Comparison of ENCODE assay signal across 12 cellular contexts in the genomic region with DNA sequence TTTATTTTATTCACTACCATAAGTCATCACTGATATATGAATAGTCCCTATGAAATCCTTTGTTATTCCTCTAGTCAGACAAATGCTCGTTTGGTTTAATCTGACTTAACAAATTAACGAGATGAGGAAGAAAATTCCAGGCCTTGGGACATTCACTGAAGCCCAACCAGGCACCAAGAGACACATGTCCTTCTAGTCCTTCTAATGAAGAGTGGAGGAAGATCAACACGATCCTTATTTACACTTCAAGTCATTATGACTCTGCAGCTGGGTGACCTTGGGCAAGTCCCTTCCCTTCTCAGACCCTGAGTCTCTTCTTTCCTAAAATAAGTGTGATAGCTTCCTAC.
A peak's percentile ranks its signal among the peaks of the same experiment; 100 is the strongest.
DNase-seq lines count a peak whose midpoint lies in the region; ATAC-seq and TF ChIP-seq lines count a peak whose summit lies in the region.
"Had no signal": no experiment of that assay in that cellular context is flagged by ENCODE, and none has a peak within 500 bp of the region (broad histone marks: within the 10 kb centered on the region; RNA-seq: fewer than 3 reads in every experiment).

No MANE protein-coding gene starts in this region.

- no peaks in the 10 kb centered on the region for H3K36me3 Mint-ChIP-seq in activated T-cell treated with anti-CD3 and anti-CD28 coated beads, Interleukin-2, amount 50 U/mL, for 24 hours (ENCODE audit: low read depth)
- H3K36me3 Mint-ChIP-seq in natural killer cell = no peaks in the 10 kb centered on the region
- no peaks in the 10 kb centered on the region for H3K36me3 Mint-ChIP-seq in CD4-positive, alpha-beta memory T cell
- H3K36me3 Mint-ChIP-seq: activated naive CD4-positive, alpha-beta T cell treated with anti-CD3 and anti-CD28 coated beads, Interleukin-2, amount 10 ng/mL, durations not matched to agents 7 days and 5 days had no signal

- H3K27ac Mint-ChIP-seq in activated T-cell treated with anti-CD3 and anti-CD28 coated beads, Interleukin-2, amount 50 U/mL, for 24 hours = peak overlapping the region; percentile 53
- H3K27ac Mint-ChIP-seq in natural killer cell = no peak overlapping the region
- H3K27ac Mint-ChIP-seq in CD4-positive, alpha-beta memory T cell = peak overlapping the region in 1 of 7 donors; percentile 66
- H3K27ac Mint-ChIP-seq: activated CD4-positive, alpha-beta T cell treated with anti-CD3 and anti-CD28 coated beads, Interleukin-2, amount 10 ng/mL, durations not matched to agents 24 days and 14 days; activated naive CD4-positive, alpha-beta T cell treated with anti-CD3 and anti-CD28 coated beads, Interleukin-2, amount 10 ng/mL, durations not matched to agents 7 days and 5 days had no signal

- POLR2A ChIA-PET in CD4-positive, alpha-beta memory T cell (lab: Charles Lee; ENCODE audit: partially characterized antibody) = no interaction called here

- H3K4me3 Mint-ChIP-seq in activated T-cell treated with anti-CD3 and anti-CD28 coated beads, Interleukin-2, amount 50 U/mL, for 24 hours = no peak overlapping the region
- H3K4me3 Mint-ChIP-seq in natural killer cell = no peak overlapping the region
- H3K4me3 Mint-ChIP-seq in CD4-positive, alpha-beta memory T cell = no peak overlapping the region
- H3K4me3 Mint-ChIP-seq: activated CD4-positive, alpha-beta T cell treated with anti-CD3 and anti-CD28 coated beads, Interleukin-2, amount 10 ng/mL, durations not matched to agents 24 days and 14 days; activated naive CD4-positive, alpha-beta T cell treated with anti-CD3 and anti-CD28 coated beads, Interleukin-2, amount 10 ng/mL, durations not matched to agents 7 days and 5 days had no signal

- peaks cover 59 to 74% (median 73%) of the 10 kb centered on the region in 4 donors for H3K4me1 ChIP-seq in upper lobe of left lung
- no peaks in the 10 kb centered on the region for H3K4me1 ChIP-seq in CD4-positive, alpha-beta memory T cell (ENCODE audit: insufficient read depth, low read length)

- no peak for TF ChIP-seq CTCF in dorsolateral prefrontal cortex (IDR thresholded peaks at IDR 0.05 in 54 of 56, conservative IDR thresholded peaks at IDR 0.05 in 2 of 56; ENCODE audit: low read depth in 1 of 56, partially characterized antibody in 56 of 56)
- no peak for TF ChIP-seq CTCF in natural killer cell (IDR thresholded peaks at IDR 0.05)
- no peak for TF ChIP-seq CTCF in upper lobe of left lung (IDR thresholded peaks at IDR 0.05)

- H3K27me3 ChIP-seq in dorsolateral prefrontal cortex (peaks cover 0 to 5% (median 0%) of the 10 kb centered on the region in 45 donors), upper lobe of left lung (no peaks in the 10 kb centered on the region)
- no peaks in the 10 kb centered on the region for H3K27me3 ChIP-seq in CD4-positive, alpha-beta memory T cell (ENCODE audit: insufficient read depth, low read length)

- H3K4me1 Mint-ChIP-seq in activated T-cell treated with anti-CD3 and anti-CD28 coated beads, Interleukin-2, amount 50 U/mL, for 24 hours (ENCODE audit: low read depth) = no peaks in the 10 kb centered on the region
- H3K4me1 Mint-ChIP-seq in natural killer cell = peaks cover 19 to 27% of the 10 kb centered on the region in 2 donors
- no peaks in the 10 kb centered on the region for H3K4me1 Mint-ChIP-seq in CD4-positive, alpha-beta memory T cell
- H3K4me1 Mint-ChIP-seq: activated naive CD4-positive, alpha-beta T cell treated with anti-CD3 and anti-CD28 coated beads, Interleukin-2, amount 10 ng/mL, durations not matched to agents 7 days and 5 days had no signal

- H3K27ac ChIP-seq in dorsolateral prefrontal cortex (peak overlapping the region in 37 of 59 donors; percentile 8 to 81 (median 54)), upper lobe of left lung (peak overlapping the region; percentile 80 to 89 (median 87))
- no peak overlapping the region for H3K27ac ChIP-seq in CD4-positive, alpha-beta memory T cell (ENCODE audit: low read depth, low read length)

- intact Hi-C loops in dorsolateral prefrontal cortex (cut with DNase I) = no loop called here
- intact Hi-C loops in natural killer cell (cut with micrococcal nuclease) = no loop called here
- intact Hi-C loops in CD4-positive, alpha-beta memory T cell (cut with micrococcal nuclease) = no loop called here

- no peaks in the 10 kb centered on the region for H3K9me3 Mint-ChIP-seq in activated T-cell treated with anti-CD3 and anti-CD28 coated beads, Interleukin-2, amount 50 U/mL, for 24 hours
- no peaks in the 10 kb centered on the region for H3K9me3 Mint-ChIP-seq in natural killer cell
- H3K9me3 Mint-ChIP-seq in CD4-positive, alpha-beta memory T cell = peaks cover 0 to 2% (median 0%) of the 10 kb centered on the region in 8 donors
- H3K9me3 Mint-ChIP-seq: activated CD4-positive, alpha-beta T cell treated with anti-CD3 and anti-CD28 coated beads, Interleukin-2, amount 10 ng/mL, durations not matched to agents 24 days and 14 days; activated naive CD4-positive, alpha-beta T cell treated with anti-CD3 and anti-CD28 coated beads, Interleukin-2, amount 10 ng/mL, durations not matched to agents 7 days and 5 days had no signal

- H3K4me3 ChIP-seq in dorsolateral prefrontal cortex (peak overlapping the region in 3 of 59 donors; percentile 13 to 43 (median 39)), upper lobe of left lung (no peak overlapping the region)
- H3K4me3 ChIP-seq in CD4-positive, alpha-beta memory T cell (ENCODE audit: low read length in 2 of 2) = no peak overlapping the region

- no peaks in the 10 kb centered on the region for H3K27me3 Mint-ChIP-seq in activated T-cell treated with anti-CD3 and anti-CD28 coated beads, Interleukin-2, amount 50 U/mL, for 24 hours
- peaks cover 28% of the 10 kb centered on the region in 2 donors for H3K27me3 Mint-ChIP-seq in natural killer cell (ENCODE audit: low read depth in 2 of 2)
- H3K27me3 Mint-ChIP-seq in CD4-positive, alpha-beta memory T cell = peaks cover 1 to 3% of the 10 kb centered on the region in 2 donors

- WGBS in upper lobe of left lung, 2 donors = 34 to 44% methylated on average over 3 of the region's 3 CpGs

- CTCF ChIA-PET in CD4-positive, alpha-beta memory T cell (lab: Charles Lee; ENCODE audit: partially characterized antibody) = no interaction called here

- peak in 1 of 4 donors; percentile 6 for TF ChIP-seq POLR2A in upper lobe of left lung (IDR thresholded peaks at IDR 0.05)

- no peak for DNase-seq in activated T-cell treated with anti-CD3 and anti-CD28 coated beads, Interleukin-2, amount 50 U/mL, for 24 hours
- DNase-seq in activated T-cell treated with anti-CD3 and anti-CD28 coated beads for 4 hours (no peak), dorsolateral prefrontal cortex (no peak), natural killer cell (no peak), upper lobe of left lung (no peak)
- DNase-seq in CD4-positive, alpha-beta memory T cell = no peak
- DNase-seq: activated CD4-positive, alpha-beta T cell treated with anti-CD3 and anti-CD28 coated beads, Interleukin-2, amount 10 ng/mL, durations not matched to agents 24 days and 14 days; activated naive CD4-positive, alpha-beta T cell treated with anti-CD3 and anti-CD28 coated beads, Interleukin-2, amount 10 ng/mL, durations not matched to agents 7 days and 5 days; NCI-H1694 had no signal

- no peak for TF ChIP-seq EP300 in upper lobe of left lung (IDR thresholded peaks at IDR 0.05)

- ATAC-seq in natural killer cell = peak in 2 of 3 donors; percentile 10 to 42
- ATAC-seq in upper lobe of left lung (ENCODE audit: low FRiP score in 2 of 2) = no peak
- ATAC-seq in GM21576 (IDR thresholded peaks at IDR 0.05; ENCODE audit: unreplicated experiment) = no peak
- ATAC-seq in HG03095 (IDR thresholded peaks at IDR 0.05; ENCODE audit: unreplicated experiment) = no peak
- ATAC-seq: left colon had no signal

- no peaks in the 10 kb centered on the region for H3K9me3 ChIP-seq in upper lobe of left lung
- H3K9me3 ChIP-seq in CD4-positive, alpha-beta memory T cell (ENCODE audit: control insufficient read depth in 1 of 2, low read length in 2 of 2) = no peaks in the 10 kb centered on the region

- no peaks in the 10 kb centered on the region for H3K36me3 ChIP-seq in upper lobe of left lung
- H3K36me3 ChIP-seq in CD4-positive, alpha-beta memory T cell (ENCODE audit: insufficient read depth, low read length) = no peaks in the 10 kb centered on the region

Comparison
In these comparisons a context has a peak if more than half of its experiments do, and no peak if none do; other contexts are left out.
1. ATAC-seq: peak in natural killer cell (2 of 3); none in upper lobe of left lung (0 of 2), GM21576 (single experiment) and HG03095 (single experiment).